26 cellular contexts compared by ENCODE assay signal in the genomic region with DNA sequence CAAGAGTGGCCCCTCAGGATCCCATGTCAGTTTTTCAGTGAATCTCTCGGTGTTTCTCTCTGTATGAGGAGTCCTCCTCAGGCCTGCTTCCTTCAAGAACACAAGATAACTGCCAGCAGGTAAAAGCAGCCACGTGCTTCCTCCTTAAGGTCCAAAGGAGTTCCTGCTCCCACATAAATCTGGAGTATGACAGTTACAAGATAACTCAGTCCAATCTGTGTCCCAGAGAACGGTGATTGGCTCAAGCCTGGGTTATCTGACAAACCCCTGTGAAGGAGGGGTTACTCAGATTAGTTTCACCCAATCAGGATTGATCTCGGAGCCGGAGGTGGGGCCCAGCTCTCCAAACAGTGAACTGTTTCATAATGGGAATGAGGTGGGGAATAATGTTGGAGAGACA. TPM values are rescaled to one million over a fixed set of nuclear protein-coding genes. Genes with fewer than 3 reads are reported as not detected.
DNase-seq lines count a peak whose midpoint lies in the region; ATAC-seq and TF ChIP-seq lines count a peak whose summit lies in the region.
"Had no signal": no experiment of that assay in that cellular context is flagged by ENCODE, and none has a peak within 500 bp of the region (broad histone marks: within the 10 kb centered on the region; RNA-seq: fewer than 3 reads in every experiment).

No MANE protein-coding gene starts in this region.

- H3K4me1 Mint-ChIP-seq in chondrocyte (ENCODE audit: low read depth): peaks cover 19% of the 10 kb centered on the region

- no peak overlapping the region for H3K9ac ChIP-seq in HCT116 (ENCODE audit: low read length)
- no peak overlapping the region for H3K9ac ChIP-seq in SK-N-MC (ENCODE audit: insufficient read length)

- no peaks in the 10 kb centered on the region for H3K9me3 ChIP-seq in HCT116 (ENCODE audit: control insufficient read depth in 1 of 2, insufficient read depth in 1 of 2, low read depth in 1 of 2, low read length in 2 of 2)
- H3K9me3 ChIP-seq in SK-N-MC (ENCODE audit: low read depth, low read length): no peaks in the 10 kb centered on the region
- H3K9me3 ChIP-seq: body of pancreas, heart right ventricle, ovary, spleen had no signal

- no peaks in the 10 kb centered on the region for H3K27me3 Mint-ChIP-seq in chondrocyte (ENCODE audit: low read depth)
- H3K27me3 Mint-ChIP-seq: activated naive CD8-positive, alpha-beta T cell treated with anti-CD3 and anti-CD28 coated beads, Interleukin-2, amount 50 U/mL, for 24 hours; natural killer cell treated with Interleukin-12 subunit alpha and Interleukin-12 subunit beta and Interleukin-15 and Interleukin-18, amount 100 ng/mL, for 72 hours had no signal

- no peak overlapping the region for H3K27ac Mint-ChIP-seq in chondrocyte (ENCODE audit: unreplicated experiment)
- H3K27ac Mint-ChIP-seq: activated naive CD8-positive, alpha-beta T cell treated with anti-CD3 and anti-CD28 coated beads, Interleukin-2, amount 50 U/mL, for 24 hours; natural killer cell treated with Interleukin-12 subunit alpha and Interleukin-12 subunit beta and Interleukin-15 and Interleukin-18, amount 100 ng/mL, for 72 hours had no signal

- H3K4me3 ChIP-seq in HCT116 (replicated peaks in 1 of 2; ENCODE audit: low read depth in 1 of 2, low read length in 2 of 2) (no peak overlapping the region), SK-N-MC (no peak overlapping the region)
- H3K4me3 ChIP-seq: body of pancreas, GM12878, heart right ventricle, ovary, spleen had no signal

- H3K27ac ChIP-seq in HCT116 (ENCODE audit: low read depth, low read length) (no peak overlapping the region), SK-N-MC (peak overlapping the region; percentile 71), caudate nucleus (ENCODE audit: low read depth, low read length) (no peak overlapping the region)
- H3K27ac ChIP-seq: body of pancreas, foreskin keratinocyte, heart right ventricle, ovary, spleen had no signal

- CTCF ChIA-PET in HCT116 (lab: Charles Lee): no interaction called here

- ATAC-seq in HCT116: peak; percentile 63; the same call in 1 of the 2 replicates
- ATAC-seq: activated naive CD8-positive, alpha-beta T cell treated with anti-CD3 and anti-CD28 coated beads, Interleukin-2, amount 50 U/mL, for 24 hours; body of pancreas; foreskin keratinocyte; GM12878; heart right ventricle; left ventricle myocardium superior; natural killer cell treated with Interleukin-12 subunit alpha and Interleukin-12 subunit beta and Interleukin-15 and Interleukin-18, amount 100 ng/mL, for 72 hours had no signal

- no peaks in the 10 kb centered on the region for H4K20me1 ChIP-seq in HCT116 (ENCODE audit: insufficient read depth)

- RAD21 ChIA-PET in HCT116 (lab: Charles Lee; ENCODE audit: low non-redundant PET in 1 of 2, low total read pairs in 2 of 2, uncharacterized antibody in 2 of 2, unreplicated experiment in 2 of 2): no interaction called here

- H3K4me2 ChIP-seq in HCT116 (ENCODE audit: low read length): no peak overlapping the region

- no peak for TF ChIP-seq CTCF in HCT116 (IDR thresholded peaks at IDR 0.05 in 2 of 3, conservative IDR thresholded peaks at IDR 0.05 in 1 of 3; ENCODE audit: borderline replicate concordance in 1 of 3, insufficient read depth in 1 of 3, low read depth in 2 of 3, low read length in 2 of 3)
- TF ChIP-seq CTCF in chondrocyte (IDR thresholded peaks at IDR 0.05): no peak

- H3K27me3 ChIP-seq in HCT116 (ENCODE audit: insufficient read depth, low read length): no peaks in the 10 kb centered on the region
- H3K27me3 ChIP-seq: body of pancreas, foreskin keratinocyte, heart right ventricle, ovary, spleen had no signal

- TF ChIP-seq POLR2A in HCT116 (IDR thresholded peaks at IDR 0.05; ENCODE audit: borderline replicate concordance, extremely low read depth, insufficient read depth, insufficient read length): no peak

- H3K36me3 ChIP-seq in HCT116 (ENCODE audit: control insufficient read depth in 1 of 2, insufficient read depth in 2 of 2, low read length in 2 of 2): no peaks in the 10 kb centered on the region
- 0 out of 2 replicates have a peak, but pooled peaks cover 3% of the 10 kb centered on the region for H3K36me3 ChIP-seq in SK-N-MC (ENCODE audit: insufficient read depth, low read length)
- H3K36me3 ChIP-seq: heart right ventricle, ovary, spleen had no signal

- TF ChIP-seq RAD21 in HCT116 (IDR thresholded peaks at IDR 0.05; ENCODE audit: low read depth): no peak

- H3K4me1 ChIP-seq in HCT116 (ENCODE audit: control insufficient read depth in 1 of 2, insufficient read depth in 2 of 2, low read length in 2 of 2): peaks cover 2 to 9% of the 10 kb centered on the region in 2 experiments; a peak in 2 of 4 replicates

- H3K9me2 ChIP-seq in HCT116 (ENCODE audit: insufficient read depth): no peaks in the 10 kb centered on the region

- no peaks in the 10 kb centered on the region for H3K9me3 Mint-ChIP-seq in chondrocyte (ENCODE audit: low read depth)
- H3K9me3 Mint-ChIP-seq: activated naive CD8-positive, alpha-beta T cell treated with anti-CD3 and anti-CD28 coated beads, Interleukin-2, amount 50 U/mL, for 24 hours; natural killer cell treated with Interleukin-12 subunit alpha and Interleukin-12 subunit beta and Interleukin-15 and Interleukin-18, amount 100 ng/mL, for 72 hours had no signal

- no peak overlapping the region for H2AFZ ChIP-seq in HCT116 (ENCODE audit: low read depth, low read length, poor library complexity, severe bottlenecking)

- POLR2A ChIA-PET in HCT116 (lab: Charles Lee): no interaction called here

- peaks cover 2% of the 10 kb centered on the region; the same call in 1 of the 2 replicates for H3K79me2 ChIP-seq in HCT116 (ENCODE audit: insufficient read depth, low read length)

- intact Hi-C loops in HCT116 (cut with micrococcal nuclease): no loop called here

- no peak overlapping the region for H3K4me3 Mint-ChIP-seq in chondrocyte (ENCODE audit: unreplicated experiment)
- H3K4me3 Mint-ChIP-seq: activated naive CD8-positive, alpha-beta T cell treated with anti-CD3 and anti-CD28 coated beads, Interleukin-2, amount 50 U/mL, for 24 hours; natural killer cell treated with Interleukin-12 subunit alpha and Interleukin-12 subunit beta and Interleukin-15 and Interleukin-18, amount 100 ng/mL, for 72 hours had no signal

- peak; percentile 19 for DNase-seq in A172 (ENCODE audit: low spot score)
- DNase-seq in HCT116 (ENCODE audit: low read depth, low spot score): no peak
- no peak for DNase-seq in SK-N-MC (ENCODE audit: low read depth, low spot score)
- peak; percentile 47 for DNase-seq in iPS-NIHi11 (ENCODE audit: low spot score)
- no peak for DNase-seq in activated CD4-positive, alpha-beta T cell treated with anti-CD3 and anti-CD28 coated beads for 48 hours
- DNase-seq in chondrocyte (ENCODE audit: low spot score): no peak
- DNase-seq in caudate nucleus (lab: John Stamatoyannopoulos, UW): no peak
- DNase-seq in activated gamma-delta T cell treated with Interleukin-2 at 50 U/mL for 16 hours: no peak
- DNase-seq: activated CD4-positive, alpha-beta T cell treated with anti-CD3 and anti-CD28 coated beads for 1 hour; activated effector memory CD4-positive, alpha-beta T cell treated with anti-CD3 and anti-CD28 coated beads, Interleukin-2, amount 50 U/mL, for 16 hours; activated naive CD8-positive, alpha-beta T cell treated with anti-CD3 and anti-CD28 coated beads, Interleukin-2, amount 50 U/mL, for 24 hours; COR-L47; effector CD4-positive, alpha-beta T cell; foreskin keratinocyte; heart right ventricle; left ventricle myocardium superior; NCI-H1436 treated with DMSO at 0.1 percent for 48 hours; NCI-H524 treated with DMSO at 0.1 percent for 48 hours; ovary; spleen; stimulated activated CD4-positive, alpha-beta T cell treated with anti-CD3 and anti-CD28 coated beads, Interleukin-4, amount 100 ng/mL, for 1 hour; stimulated activated naive CD4-positive, alpha-beta T cell; SW 1271 had no signal

- no peaks in the 10 kb centered on the region for H3K36me3 Mint-ChIP-seq in chondrocyte (ENCODE audit: low read depth)

- BruUV-seq in HCT116 (replicated peaks; lab: Mats Ljungman, UMichigan): no TSS peak

TF ChIP-seq in HCT116, 20 proteins besides CTCF, POLR2A, EP300 and RAD21:
- no peak for TF ChIP-seq SRF (IDR thresholded peaks at IDR 0.05; ENCODE audit: low read depth)

RNA-seq across cellular contexts. Expression of gene ANKRD13C, which starts 5.8 kb away (rescaled TPM):
- 25.8 and 27.6 TPM in 2 replicates for total RNA-seq in A172 (2014; rRNA removed; shearing (Covaris generic))
- 21.1 TPM for total RNA-seq in HCT116 (2021; ENCODE audit: unreplicated experiment)
- polyA plus RNA-seq in HCT116 (2012): 4.4 and 5.6 TPM in 2 replicates
- 19.4 to 24.4 TPM (median 20.4 TPM) in 3 replicates for total RNA-seq in chondrocyte

RNA-seq across cellular contexts. Expression of gene CTH, which starts 50.7 kb away (rescaled TPM):
- 0.31 and 1.8 TPM in 2 replicates for total RNA-seq in A172 (2014; rRNA removed; shearing (Covaris generic))
- total RNA-seq in HCT116 (2021; ENCODE audit: unreplicated experiment): 14.7 TPM
- 7.4 and 9.9 TPM in 2 replicates for polyA plus RNA-seq in HCT116 (2012)
- total RNA-seq in chondrocyte: 3.8 to 17.4 TPM (median 14.9 TPM) in 3 replicates

Comparison
In these comparisons a context has a peak if more than half of its experiments do, and no peak if none do; other contexts are left out.
1. DNase-seq: peak in A172 (single experiment) and iPS-NIHi11 (single experiment); none in HCT116 (single experiment), SK-N-MC (single experiment), activated CD4-positive, alpha-beta T cell treated with anti-CD3 and anti-CD28 coated beads for 48 hours (single experiment), chondrocyte (single experiment), caudate nucleus (0 of 61) and activated gamma-delta T cell treated with Interleukin-2 at 50 U/mL for 16 hours (single experiment).